In the genomic region with DNA sequence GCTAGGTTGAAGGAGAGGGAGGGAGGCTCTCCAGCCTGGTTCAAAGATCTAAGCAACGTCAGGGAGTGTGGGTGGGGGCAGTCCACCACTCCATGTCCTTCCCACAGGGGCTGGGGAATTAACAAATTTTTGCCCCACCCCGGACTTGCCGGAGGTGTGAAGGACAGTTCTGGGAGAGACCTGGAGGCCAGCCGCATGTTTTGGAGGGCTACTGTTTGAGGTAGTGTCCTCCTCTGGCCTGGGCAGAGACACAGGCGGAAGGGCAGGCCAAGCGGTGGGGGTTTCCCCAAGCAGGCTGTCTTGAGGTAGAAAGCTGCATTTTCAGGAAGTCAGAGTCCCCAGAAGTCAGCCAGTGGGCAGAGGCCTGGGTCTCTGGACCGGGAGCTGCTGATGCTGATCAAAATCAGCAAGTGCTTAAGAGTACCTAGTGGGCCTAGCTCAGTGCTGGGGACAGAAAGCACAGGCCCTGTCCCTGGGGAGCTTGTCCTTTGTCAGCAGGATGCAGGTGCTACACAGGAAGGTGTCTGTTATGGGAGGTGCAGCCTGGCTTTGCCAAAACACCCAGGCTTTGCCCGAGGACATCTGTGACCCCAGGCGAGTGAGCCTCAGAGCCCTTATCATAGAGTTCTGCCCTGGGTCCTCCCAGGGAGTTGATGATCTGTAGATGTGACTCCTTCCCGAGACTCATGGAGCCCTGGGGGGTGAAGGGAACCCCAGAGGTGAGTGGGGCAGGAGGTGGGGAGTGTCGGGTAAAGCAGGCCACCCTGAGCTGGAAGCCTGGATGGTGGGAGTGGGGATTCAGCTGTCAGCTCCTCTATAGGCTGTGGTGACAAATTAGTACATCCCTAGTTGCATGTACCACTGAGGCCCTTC, we compare ENCODE assay signal across 1 cellular context.
TF ChIP-seq lines count a peak whose summit lies in the region.

No MANE protein-coding gene starts in this region.

TF ChIP-seq in WTC11, 78 proteins besides CTCF, POLR2A, EP300 and RAD21 (continued from another document):
- no peak for TF ChIP-seq ZBTB21 (CRISPR knock-in tag; IDR thresholded peaks at IDR 0.05; ENCODE audit: borderline replicate concordance)
- no peak for TF ChIP-seq KAT7 (CRISPR knock-in tag; IDR thresholded peaks at IDR 0.05; ENCODE audit: borderline replicate concordance)
- no peak for TF ChIP-seq NR2C2 (CRISPR knock-in tag; IDR thresholded peaks at IDR 0.05)
TF ChIP-seq in WTC11: peak in this region for 0.
